ENCODE assay signal across 10 cellular contexts in genomic region chr20:64131406-64131805, GRCh38. TPM values are rescaled to one million over a fixed set of nuclear protein-coding genes. Genes with fewer than 3 reads are reported as not detected.
DNase-seq lines count a peak whose midpoint lies in the region; ATAC-seq and TF ChIP-seq lines count a peak whose summit lies in the region.
"Had no signal": no experiment of that assay in that cellular context is flagged by ENCODE, and none has a peak within 500 bp of the region (broad histone marks: within the 10 kb centered on the region; RNA-seq: fewer than 3 reads in every experiment).

No MANE protein-coding gene starts in this region.

- H3K4me3 ChIP-seq in breast epithelium: no peak overlapping the region
- H3K4me3 ChIP-seq in hepatocyte: no peak overlapping the region
- no peak overlapping the region for H3K4me3 ChIP-seq in neural progenitor cell
- H3K4me3 ChIP-seq: body of pancreas had no signal

- CTCF ChIA-PET in MCF 10A (lab: Yijun Ruan, JAX): interaction anchor here (0.6 kb wide), 1 partner anchor 46 kb away, joined by 4 read pairs; no protein-coding TSS in a partner anchor

- POLR2A ChIA-PET in MCF 10A (lab: Yijun Ruan, JAX): no interaction called here

- H3K4me2 ChIP-seq in hepatocyte: no peak overlapping the region
- H3K4me2 ChIP-seq in neural progenitor cell: no peak overlapping the region

- H3K79me2 ChIP-seq in hepatocyte: no peaks in the 10 kb centered on the region
- no peaks in the 10 kb centered on the region for H3K79me2 ChIP-seq in neural progenitor cell (ENCODE audit: low read depth)

- H4K20me1 ChIP-seq in hepatocyte (ENCODE audit: insufficient read depth, poor library complexity, severe bottlenecking) (no peaks in the 10 kb centered on the region), neural progenitor cell (ENCODE audit: low read depth) (no peaks in the 10 kb centered on the region)

- H2AFZ ChIP-seq in hepatocyte (no peak overlapping the region), neural progenitor cell (replicated peaks) (no peak overlapping the region)
- H2AFZ ChIP-seq: parathyroid adenoma had no signal

- H3K27ac Mint-ChIP-seq in MCF 10A (ENCODE audit: low read depth, unreplicated experiment) (no peak overlapping the region), neural progenitor cell (no peak overlapping the region)
- no peak overlapping the region for H3K27ac Mint-ChIP-seq in stimulated activated naive B cell treated with anti-CD40 and anti-IgM and Interleukin-4, amounts not matched to agents 10 μg/mL and 1 μg/mL and 100 μg/mL, for 72 hours

- H3K4me1 ChIP-seq in breast epithelium: no peaks in the 10 kb centered on the region
- no peaks in the 10 kb centered on the region for H3K4me1 ChIP-seq in hepatocyte (ENCODE audit: insufficient read depth)
- H3K4me1 ChIP-seq in neural progenitor cell: no peaks in the 10 kb centered on the region
- H3K4me1 ChIP-seq: body of pancreas, parathyroid adenoma had no signal

- H3K27ac ChIP-seq in breast epithelium (no peak overlapping the region), hepatocyte (no peak overlapping the region), neural progenitor cell (no peak overlapping the region)
- H3K27ac ChIP-seq: body of pancreas, parathyroid adenoma had no signal

- no peaks in the 10 kb centered on the region for H3K9me2 ChIP-seq in hepatocyte (replicated peaks; ENCODE audit: insufficient read depth)

- no peaks in the 10 kb centered on the region for H3K9me3 Mint-ChIP-seq in MCF 10A (ENCODE audit: unreplicated experiment)
- peaks cover 0 to 2% of the 10 kb centered on the region in 2 donors for H3K9me3 Mint-ChIP-seq in stimulated activated naive B cell treated with anti-CD40 and anti-IgM and Interleukin-4, amounts not matched to agents 10 μg/mL and 1 μg/mL and 100 μg/mL, for 72 hours
- peaks cover 7% of the 10 kb centered on the region for H3K9me3 Mint-ChIP-seq in neural progenitor cell

- no peak overlapping the region for H3K9ac ChIP-seq in neural progenitor cell
- H3K9ac ChIP-seq: parathyroid adenoma had no signal

- H3K36me3 ChIP-seq in breast epithelium (no peaks in the 10 kb centered on the region), hepatocyte (replicated peaks; ENCODE audit: insufficient read depth, low read depth) (no peaks in the 10 kb centered on the region), neural progenitor cell (no peaks in the 10 kb centered on the region)

- TF ChIP-seq CTCF in MCF 10A (IDR thresholded peaks at IDR 0.05; ENCODE audit: unreplicated experiment) (peak; percentile 15), breast epithelium (IDR thresholded peaks at IDR 0.05) (no peak), hepatocyte (IDR thresholded peaks at IDR 0.05; ENCODE audit: poor library complexity) (no peak), neural progenitor cell (IDR thresholded peaks at IDR 0.05) (no peak)

- peaks cover 46% of the 10 kb centered on the region for H3K27me3 Mint-ChIP-seq in MCF 10A (ENCODE audit: insufficient read depth, unreplicated experiment)
- peaks cover 38 to 39% of the 10 kb centered on the region in 2 donors for H3K27me3 Mint-ChIP-seq in stimulated activated naive B cell treated with anti-CD40 and anti-IgM and Interleukin-4, amounts not matched to agents 10 μg/mL and 1 μg/mL and 100 μg/mL, for 72 hours
- peaks cover 8% of the 10 kb centered on the region for H3K27me3 Mint-ChIP-seq in neural progenitor cell (ENCODE audit: insufficient read depth, low read depth)

- BruUV-seq in MCF 10A (replicated peaks; lab: Mats Ljungman, UMichigan): no TSS peak

- no peaks in the 10 kb centered on the region for H3K4me1 Mint-ChIP-seq in MCF 10A (ENCODE audit: insufficient read depth, unreplicated experiment)
- no peaks in the 10 kb centered on the region for H3K4me1 Mint-ChIP-seq in stimulated activated naive B cell treated with anti-CD40 and anti-IgM and Interleukin-4, amounts not matched to agents 10 μg/mL and 1 μg/mL and 100 μg/mL, for 72 hours
- H3K4me1 Mint-ChIP-seq in neural progenitor cell: peaks cover 6% of the 10 kb centered on the region

- H3K27me3 ChIP-seq in breast epithelium (peaks cover 0 to 13% of the 10 kb centered on the region in 2 donors), hepatocyte (peaks cover 3% of the 10 kb centered on the region), neural progenitor cell (peaks cover 10% of the 10 kb centered on the region)
- H3K27me3 ChIP-seq: body of pancreas had no signal

- DNase-seq in MCF 10A (ENCODE audit: unreplicated experiment) (peak; percentile 33), breast epithelium (ENCODE audit: low spot score in 2 of 2) (no peak), NCI-H748 (lab: John Stamatoyannopoulos, UW; ENCODE audit: unreplicated experiment) (peak; percentile 62), dermis blood vessel endothelial cell (peak; percentile 36), dedifferentiated amniotic fluid mesenchymal stem cell (ENCODE audit: extremely low spot score) (no peak), hepatocyte (ENCODE audit: low spot score) (no peak), neural progenitor cell (ENCODE audit: low spot score) (no peak)
- no peak for DNase-seq in stimulated activated naive B cell treated with anti-CD40 and anti-IgM and Interleukin-4, amounts not matched to agents 10 μg/mL and 1 μg/mL and 100 μg/mL, for 72 hours

- TF ChIP-seq POLR2A in breast epithelium (IDR thresholded peaks at IDR 0.05): no peak

- peaks cover under 1% of the 10 kb centered on the region for H3F3A ChIP-seq in neural progenitor cell (ENCODE audit: low read depth)

- H3K9me3 ChIP-seq in breast epithelium (no peaks in the 10 kb centered on the region), hepatocyte (ENCODE audit: low read depth) (no peaks in the 10 kb centered on the region), neural progenitor cell (ENCODE audit: low read depth) (no peaks in the 10 kb centered on the region)
- H3K9me3 ChIP-seq: body of pancreas had no signal

- H3K4me3 Mint-ChIP-seq in MCF 10A (ENCODE audit: unreplicated experiment): no peak overlapping the region
- no peak overlapping the region for H3K4me3 Mint-ChIP-seq in stimulated activated naive B cell treated with anti-CD40 and anti-IgM and Interleukin-4, amounts not matched to agents 10 μg/mL and 1 μg/mL and 100 μg/mL, for 72 hours
- H3K4me3 Mint-ChIP-seq in neural progenitor cell: no peak overlapping the region

- intact Hi-C loops in MCF 10A (cut with micrococcal nuclease): no loop called here
- intact Hi-C loops in breast epithelium (cut with DNase I; ENCODE audit: low total_unique reads): no loop called here

- 83% methylated on average over 4 of the region's 4 CpGs for WGBS in hepatocyte (ENCODE audit: low lambda C conversion rate, missing lambda C conversion rate)

- no peaks in the 10 kb centered on the region for H3K36me3 Mint-ChIP-seq in MCF 10A (ENCODE audit: insufficient read depth, unreplicated experiment)
- H3K36me3 Mint-ChIP-seq in stimulated activated naive B cell treated with anti-CD40 and anti-IgM and Interleukin-4, amounts not matched to agents 10 μg/mL and 1 μg/mL and 100 μg/mL, for 72 hours: no peaks in the 10 kb centered on the region
- H3K36me3 Mint-ChIP-seq in neural progenitor cell: no peaks in the 10 kb centered on the region

- ATAC-seq in stimulated activated naive B cell treated with anti-CD40 and anti-IgM and Interleukin-4, amounts not matched to agents 10 μg/mL and 1 μg/mL and 100 μg/mL, for 72 hours (replicated peaks): peak; percentile 52 to 53
- ATAC-seq: body of pancreas had no signal

RNA-seq across cellular contexts. Expression of gene NPBWR2, which starts 24.0 kb away (rescaled TPM):
- total RNA-seq in MCF 10A (2022) (not detected in 2 replicates), breast epithelium (not detected), dermis blood vessel endothelial cell (not detected in 2 replicates), hepatocyte (not detected in 2 replicates), neural progenitor cell (ENCODE audit: low replicate concordance) (not detected in 2 replicates)
- polyA plus RNA-seq in hepatocyte: not detected in 2 replicates
- total RNA-seq: body of pancreas had no signal

RNA-seq across cellular contexts. Expression of gene MYT1, which starts 32.8 kb away (rescaled TPM):
- not detected in 2 replicates for total RNA-seq in MCF 10A (2022)
- total RNA-seq in breast epithelium: under 1 TPM in 1 of 3 donors, not detected in 2; under 0.01 TPM
- not detected in 2 replicates for total RNA-seq in dermis blood vessel endothelial cell
- 0.03 and 0.08 TPM in 2 replicates for total RNA-seq in hepatocyte
- polyA plus RNA-seq in hepatocyte: 0.05 and 0.06 TPM in 2 replicates
- total RNA-seq in neural progenitor cell (ENCODE audit: low replicate concordance): 1.2 and 1.5 TPM in 2 replicates

RNA-seq across cellular contexts. Expression of gene LKAAEAR1, which starts 47.2 kb away (rescaled TPM):
- not detected in 2 replicates for total RNA-seq in MCF 10A (2022)
- total RNA-seq in breast epithelium: under 1 TPM in 1 of 3 donors, not detected in 2; 0.64 TPM
- not detected in 2 replicates for total RNA-seq in dermis blood vessel endothelial cell
- total RNA-seq in hepatocyte: not detected in 2 replicates
- 0.91 and 1.2 TPM in 2 replicates for polyA plus RNA-seq in hepatocyte
- 0.99 TPM in 1 of 2 replicates, not detected in the other for total RNA-seq in neural progenitor cell (ENCODE audit: low replicate concordance)

RNA-seq across cellular contexts. Expression of gene OPRL1, which starts 51.5 kb away (rescaled TPM):
- 0.12 and 0.15 TPM in 2 replicates for total RNA-seq in MCF 10A (2022)
- total RNA-seq in breast epithelium: 1 to 10 TPM; 1.6 to 3.4 (median 2.3) TPM
- 3.2 and 5.4 TPM in 2 replicates for total RNA-seq in dermis blood vessel endothelial cell
- total RNA-seq in hepatocyte: 1.1 and 1.5 TPM in 2 replicates
- 0.50 and 0.90 TPM in 2 replicates for polyA plus RNA-seq in hepatocyte
- total RNA-seq in neural progenitor cell (ENCODE audit: low replicate concordance): 1.3 and 3.3 TPM in 2 replicates

RNA-seq across cellular contexts. Expression of gene RGS19, which starts 52.1 kb away (rescaled TPM):
- 8.2 and 8.8 TPM in 2 replicates for total RNA-seq in MCF 10A (2022)
- 10 to 100 TPM; 14.7 to 22.2 (median 16.4) TPM for total RNA-seq in breast epithelium
- 29.3 and 44.6 TPM in 2 replicates for total RNA-seq in dermis blood vessel endothelial cell
- 8.1 and 8.8 TPM in 2 replicates for total RNA-seq in hepatocyte
- polyA plus RNA-seq in hepatocyte: 10.9 and 13.5 TPM in 2 replicates
- total RNA-seq in neural progenitor cell (ENCODE audit: low replicate concordance): 2.0 and 11.0 TPM in 2 replicates

Comparison
In these comparisons a context has a peak if more than half of its experiments do, and no peak if none do; other contexts are left out.
1. DNase-seq: peak in MCF 10A (single experiment), NCI-H748 (single experiment) and dermis blood vessel endothelial cell (single experiment); none in breast epithelium (0 of 2), stimulated activated naive B cell treated with anti-CD40 and anti-IgM and Interleukin-4, amounts not matched to agents 10 μg/mL and 1 μg/mL and 100 μg/mL, for 72 hours (single experiment), dedifferentiated amniotic fluid mesenchymal stem cell (single experiment), hepatocyte (single experiment) and neural progenitor cell (single experiment).